Comparison of ENCODE assay signal across 1 cellular context in genomic region chr1:2044510-2045319, GRCh38.
TF ChIP-seq lines count a peak whose summit lies in the region.

No MANE protein-coding gene starts in this region.

TF ChIP-seq in HepG2, 621 proteins besides CTCF, POLR2A, EP300 and RAD21 (continued from another document and continues in another):
- TF ChIP-seq SRSF4 (IDR thresholded peaks at IDR 0.05; ENCODE audit: low read depth, low read length, poor library complexity, severe bottlenecking) (no peak), MEIS1 (CRISPR knock-in tag; IDR thresholded peaks at IDR 0.05; ENCODE audit: borderline replicate concordance) (no peak), ZFP1 (CRISPR knock-in tag; IDR thresholded peaks at IDR 0.05) (no peak), ZSCAN5A (CRISPR knock-in tag; IDR thresholded peaks at IDR 0.05; ENCODE audit: borderline replicate concordance) (no peak), ZNF784 (CRISPR knock-in tag; IDR thresholded peaks at IDR 0.05; ENCODE audit: borderline replicate concordance) (no peak), PHF21A (CRISPR knock-in tag; IDR thresholded peaks at IDR 0.05) (0 out of 2 replicates have a peak, but pooled peaks have one; percentile 27), AGO2 (optimal IDR thresholded peaks at IDR 0.05; ENCODE audit: low read depth, low read length) (no peak), SKIL (CRISPR knock-in tag; IDR thresholded peaks at IDR 0.05; ENCODE audit: borderline replicate concordance) (peak; percentile 32; the same call in 1 of the 2 replicates), ZBTB37 (CRISPR knock-in tag; IDR thresholded peaks at IDR 0.05) (no peak), REPIN1 (CRISPR knock-in tag; IDR thresholded peaks at IDR 0.05; ENCODE audit: borderline replicate concordance, low read depth) (no peak), ZFX (CRISPR knock-in tag; IDR thresholded peaks at IDR 0.05; ENCODE audit: low read depth) (peak; percentile 46; the same call in 1 of the 2 replicates), SUZ12 (IDR thresholded peaks at IDR 0.05; ENCODE audit: low read depth, low read length) (no peak), GATAD1 (CRISPR knock-in tag; IDR thresholded peaks at IDR 0.05) (no peak), DZIP1 (CRISPR knock-in tag; IDR thresholded peaks at IDR 0.05) (no peak), JUNB (CRISPR knock-in tag; IDR thresholded peaks at IDR 0.05; ENCODE audit: borderline replicate concordance) (no peak), U2AF1 (optimal IDR thresholded peaks at IDR 0.05; ENCODE audit: low read depth, low read length) (no peak), SIX4 (CRISPR knock-in tag; IDR thresholded peaks at IDR 0.05) (no peak), KDM2A (CRISPR knock-in tag; IDR thresholded peaks at IDR 0.05; ENCODE audit: borderline replicate concordance, low read depth) (no peak; the same call in 1 of the 2 replicates), ZFAT (CRISPR knock-in tag; conservative IDR thresholded peaks at IDR 0.05) (no peak), ZNF7 (CRISPR knock-in tag; IDR thresholded peaks at IDR 0.05) (no peak), MEIS2 (CRISPR knock-in tag; IDR thresholded peaks at IDR 0.05) (no peak), ZNF280D (CRISPR knock-in tag; IDR thresholded peaks at IDR 0.05) (0 out of 2 replicates have a peak, but pooled peaks have one; percentile 29), CENPX (CRISPR knock-in tag; IDR thresholded peaks at IDR 0.05) (no peak), HMGXB4 (CRISPR knock-in tag; IDR thresholded peaks at IDR 0.05; ENCODE audit: borderline replicate concordance in 1 of 2, low read depth in 1 of 2) (peak; percentile 65 to 73), CSRNP2 (CRISPR knock-in tag; conservative IDR thresholded peaks at IDR 0.05; ENCODE audit: low read depth) (no peak), HNRNPL (IDR thresholded peaks at IDR 0.05; ENCODE audit: low read depth, low read length) (peak; percentile 61; the same call in 1 of the 2 replicates), ZNF232 (CRISPR knock-in tag; IDR thresholded peaks at IDR 0.05; ENCODE audit: borderline replicate concordance) (no peak), IRF9 (CRISPR knock-in tag; IDR thresholded peaks at IDR 0.05; ENCODE audit: borderline replicate concordance) (no peak), ZNF746 (CRISPR knock-in tag; IDR thresholded peaks at IDR 0.05) (no peak), ELF4 (CRISPR knock-in tag; IDR thresholded peaks at IDR 0.05; ENCODE audit: borderline replicate concordance) (no peak), HDAC1 (CRISPR knock-in tag; IDR thresholded peaks at IDR 0.05) (peak; percentile 32; the same call in 1 of the 2 replicates), KLF13 (CRISPR knock-in tag; IDR thresholded peaks at IDR 0.05) (no peak), SAP130 (CRISPR knock-in tag; IDR thresholded peaks at IDR 0.05; ENCODE audit: low read depth) (peak; percentile 29; the same call in 1 of the 2 replicates), TAF1 (CRISPR knock-in tag; IDR thresholded peaks at IDR 0.05) (no peak), ZSCAN30 (CRISPR knock-in tag; IDR thresholded peaks at IDR 0.05) (no peak), SNAPC5 (CRISPR knock-in tag; IDR thresholded peaks at IDR 0.05; ENCODE audit: borderline replicate concordance) (no peak), PHB2 (IDR thresholded peaks at IDR 0.05; ENCODE audit: partially characterized antibody) (no peak), USF2 (IDR thresholded peaks at IDR 0.05; ENCODE audit: low read depth, low read length) (no peak), USF2 (CRISPR knock-in tag; IDR thresholded peaks at IDR 0.05; ENCODE audit: borderline replicate concordance) (no peak), ZNF264 (CRISPR knock-in tag; IDR thresholded peaks at IDR 0.05) (no peak), MAX (IDR thresholded peaks at IDR 0.05) (peak; percentile 78), RFX5 (IDR thresholded peaks at IDR 0.05; ENCODE audit: low read depth, low read length) (no peak), KLF16 (CRISPR knock-in tag; IDR thresholded peaks at IDR 0.05) (no peak), SCMH1 (CRISPR knock-in tag; IDR thresholded peaks at IDR 0.05; ENCODE audit: borderline replicate concordance) (no peak), PAF1 (CRISPR knock-in tag; IDR thresholded peaks at IDR 0.05) (no peak), PLRG1 (conservative IDR thresholded peaks at IDR 0.05) (no peak)
